17 cellular contexts compared by ENCODE assay signal in genomic region chr2:113734187-113734586, GRCh38. TPM values are rescaled to one million over a fixed set of nuclear protein-coding genes. Genes with fewer than 3 reads are reported as not detected.
DNase-seq lines count a peak whose midpoint lies in the region; ATAC-seq and TF ChIP-seq lines count a peak whose summit lies in the region.
"Had no signal": no experiment of that assay in that cellular context is flagged by ENCODE, and none has a peak within 500 bp of the region (broad histone marks: within the 10 kb centered on the region; RNA-seq: fewer than 3 reads in every experiment).

No MANE protein-coding gene starts in this region.

- ATAC-seq in GM18508 (IDR thresholded peaks at IDR 0.05; ENCODE audit: insufficient read depth, unreplicated experiment) (peak; percentile 88), GM19452 (IDR thresholded peaks at IDR 0.05; ENCODE audit: unreplicated experiment) (peak; percentile 69), HG02798 (IDR thresholded peaks at IDR 0.05; ENCODE audit: poor library complexity, unreplicated experiment) (peak; percentile 78)

- H3K27me3 ChIP-seq in KMS-11 (ENCODE audit: insufficient read depth, low read depth) (no peaks in the 10 kb centered on the region), SJCRH30 (no peaks in the 10 kb centered on the region)
- H3K27me3 ChIP-seq: cardiac muscle cell, right atrium auricular region had no signal

- H3K79me2 ChIP-seq in KMS-11 (ENCODE audit: insufficient read depth, low read depth) = no peaks in the 10 kb centered on the region

- no peak for TF ChIP-seq CTCF in KMS-11 (conservative IDR thresholded peaks at IDR 0.05; ENCODE audit: low read depth, low read length)

- H3K36me3 ChIP-seq in KMS-11 (ENCODE audit: insufficient read depth) (no peaks in the 10 kb centered on the region), SJCRH30 (peaks cover 30% of the 10 kb centered on the region)

- no peak overlapping the region for H3K4me3 ChIP-seq in KMS-11 (IDR thresholded peaks at IDR 0.05; ENCODE audit: insufficient read depth, low read depth, low read length)
- no peak overlapping the region for H3K4me3 ChIP-seq in SJCRH30
- H3K4me3 ChIP-seq: cardiac muscle cell, right atrium auricular region had no signal

- H3K9me3 ChIP-seq in SJCRH30 (replicated peaks) = no peaks in the 10 kb centered on the region
- H3K9me3 ChIP-seq: right atrium auricular region had no signal

- peaks cover 20% of the 10 kb centered on the region for H3K4me1 ChIP-seq in KMS-11 (ENCODE audit: low read depth, poor library complexity, severe bottlenecking)
- H3K4me1 ChIP-seq in SJCRH30 = peaks cover 3% of the 10 kb centered on the region
- H3K4me1 ChIP-seq: right atrium auricular region had no signal

- no peak overlapping the region for H3K9ac ChIP-seq in KMS-11

- H3K27ac ChIP-seq in KMS-11 (peak overlapping the region; percentile 18; the same call in 1 of the 2 replicates), SJCRH30 (no peak overlapping the region)
- H3K27ac ChIP-seq: C4-2B, cardiac muscle cell, right atrium auricular region had no signal

- peak overlapping the region; percentile 33 for H3K4me2 ChIP-seq in KMS-11

- H2AFZ ChIP-seq in KMS-11 (ENCODE audit: low read depth) = no peak overlapping the region

- no peak for DNase-seq in SJCRH30
- DNase-seq in NCI-H1694 (lab: John Stamatoyannopoulos, UW) = no peak
- DNase-seq in activated CD4-positive, alpha-beta T cell treated with anti-CD3 and anti-CD28 coated beads for 1 hour = no peak
- no peak for DNase-seq in GF-D8 (lab: John Stamatoyannopoulos, UW)
- DNase-seq: activated CD4-positive, alpha-beta T cell treated with anti-CD3 and anti-CD28 coated beads, Interleukin-2, amount 10 ng/mL, durations not matched to agents 7 days and 5 days; activated gamma-delta T cell treated with Interleukin-2 at 50 U/mL for 16 hours; glutamatergic neuron; Karpas-422; naive B cell; NCI-H2081 treated with DMSO at 0.1 percent for 48 hours had no signal

- no peaks in the 10 kb centered on the region for H4K20me1 ChIP-seq in KMS-11 (ENCODE audit: insufficient read depth)

RNA-seq across cellular contexts. Expression of gene SLC35F5, which starts 22.3 kb away (rescaled TPM):
- 81.2 and 88.7 TPM in 2 replicates for total RNA-seq in SJCRH30 (2014; rRNA removed; shearing (Covaris generic))
